ENCODE assay signal across 18 cellular contexts in genomic region chr9:119322137-119322695, GRCh38. TPM values are rescaled to one million over a fixed set of nuclear protein-coding genes. Genes with fewer than 3 reads are reported as not detected.
DNase-seq lines count a peak whose midpoint lies in the region; ATAC-seq and TF ChIP-seq lines count a peak whose summit lies in the region.
"Had no signal": no experiment of that assay in that cellular context is flagged by ENCODE, and none has a peak within 500 bp of the region (broad histone marks: within the 10 kb centered on the region; RNA-seq: fewer than 3 reads in every experiment).

No MANE protein-coding gene starts in this region.

- H3K36me3 ChIP-seq in tibial artery (no peaks in the 10 kb centered on the region), transverse colon (no peaks in the 10 kb centered on the region)
- H3K36me3 ChIP-seq: brain microvascular endothelial cell had no signal

- no peak for TF ChIP-seq POLR2A in transverse colon (IDR thresholded peaks at IDR 0.05)

- intact Hi-C loops in tibial artery (cut with DNase I; ENCODE audit: low total_unique reads) (no loop called here), transverse colon (cut with DNase I; ENCODE audit: low total_unique reads) (no loop called here)

- H3K27me3 ChIP-seq in tibial artery, result no peaks in the 10 kb centered on the region
- H3K27me3 ChIP-seq in transverse colon, result no peaks in the 10 kb centered on the region
- H3K27me3 ChIP-seq: brain microvascular endothelial cell had no signal

- TF ChIP-seq CTCF in choroid plexus epithelial cell (conservative IDR thresholded peaks at IDR 0.05; ENCODE audit: low read depth, low read length) (no peak), tibial artery (IDR thresholded peaks at IDR 0.05) (no peak), transverse colon (IDR thresholded peaks at IDR 0.05) (no peak)

- in situ Hi-C loops in transverse colon (cut with MboI; ENCODE audit: low pct_ligation_motif_present in 1 of 4, low pct_unique_long_range_greater_than_20kb in 1 of 4, low sequenced_read_pairs in 3 of 4), result no loop called here

- peak; percentile 60 for ATAC-seq in left lobe of liver
- ATAC-seq: T-cell had no signal

- H3K4me1 ChIP-seq in tibial artery, result peaks cover 0 to 17% (median 8%) of the 10 kb centered on the region in 4 donors
- no peaks in the 10 kb centered on the region for H3K4me1 ChIP-seq in transverse colon

- no peak overlapping the region for H3K4me3 ChIP-seq in choroid plexus epithelial cell (ENCODE audit: low read depth, low read length)
- no peak overlapping the region for H3K4me3 ChIP-seq in tibial artery
- H3K4me3 ChIP-seq in transverse colon, result no peak overlapping the region

- DNase-seq in NCI-H82 (lab: John Stamatoyannopoulos, UW) (peak; percentile 42), NCI-H82 treated with DMSO at 0.1 percent for 48 hours (lab: John Stamatoyannopoulos, UW; ENCODE audit: unreplicated experiment) (no peak), choroid plexus epithelial cell (ENCODE audit: low read depth) (peak; percentile 0), left lobe of liver (ENCODE audit: low spot score) (peak; percentile 45), tibial artery (peak; percentile 48 to 91), occipital lobe (lab: John Stamatoyannopoulos, UW) (no peak), transverse colon (no peak), NCI-H510A treated with DMSO at 0.1 percent for 48 hours (lab: John Stamatoyannopoulos, UW) (no peak)
- DNase-seq: 8988T; activated CD4-positive, CD25-positive, alpha-beta regulatory T cell; activated naive CD4-positive, alpha-beta T cell treated with anti-CD3 and anti-CD28 coated beads, Interleukin-2, amount 10 ng/mL, durations not matched to agents 7 days and 5 days; brain microvascular endothelial cell; DND-41; effector CD8-positive, alpha-beta T cell; NCI-H1694; NCI-H526 treated with DMSO at 0.1 percent for 48 hours; RPMI8226; T-cell had no signal

- 71% methylated on average over 9 of the region's 9 CpGs; no CpG with 5 or more reads in 1 of the 2 donors for WGBS in transverse colon (ENCODE audit: low coverage in 1 of 2), 2 donors

- TF ChIP-seq EP300 in transverse colon (IDR thresholded peaks at IDR 0.05; ENCODE audit: low read depth), result no peak

- H3K9me3 ChIP-seq in tibial artery, result no peaks in the 10 kb centered on the region
- H3K9me3 ChIP-seq in transverse colon, result no peaks in the 10 kb centered on the region

- H3K27ac ChIP-seq in tibial artery, result peak overlapping the region; percentile 42 to 44
- H3K27ac ChIP-seq in transverse colon, result no peak overlapping the region
- H3K27ac ChIP-seq: brain microvascular endothelial cell had no signal

RNA-seq across cellular contexts. Expression of gene BRINP1, which starts 47.0 kb away (rescaled TPM):
- 0.25 TPM for total RNA-seq in left lobe of liver
- total RNA-seq in occipital lobe, result 51.3 TPM
- under 1 TPM in 1 of 4 donors, not detected in 3; 0.27 TPM for total RNA-seq in transverse colon
- total RNA-seq: T-cell had no signal

Comparison
In these comparisons a context has a peak if more than half of its experiments do, and no peak if none do; other contexts are left out.
1. DNase-seq: peak in NCI-H82 (single experiment), choroid plexus epithelial cell (single experiment), left lobe of liver (single experiment) and tibial artery (2 of 2); none in NCI-H82 treated with DMSO at 0.1 percent for 48 hours (single experiment), occipital lobe (single experiment), transverse colon (single experiment) and NCI-H510A treated with DMSO at 0.1 percent for 48 hours (single experiment).
2. H3K27ac ChIP-seq: peak in tibial artery (2 of 2); none in transverse colon (0 of 4).
3. RNA of gene BRINP1, which starts 47.0 kb away (total RNA-seq): 51.3 TPM in occipital lobe (single experiment); 0.25 TPM in left lobe of liver (single experiment) and 0.27 TPM in transverse colon; every median in the first group is over 10 times any median in the second.